ENCODE assay signal across 8 cellular contexts in genomic region chr5:34929150-34929719, GRCh38. TPM values are rescaled to one million over a fixed set of nuclear protein-coding genes. Genes with fewer than 3 reads are reported as not detected.
DNase-seq lines count a peak whose midpoint lies in the region; ATAC-seq and TF ChIP-seq lines count a peak whose summit lies in the region.

Gene DNAJC21 (plus strand): TSS chr5:34929559. CDS start chr5:34929820, 261 bp downstream.

- no peaks in the 10 kb centered on the region for H3K9me3 Mint-ChIP-seq in T-helper 2 cell treated with Interferon-gamma antibody and Interleukin-4, amounts not matched to agents 5 μg/mL and 100 μg/mL, for 36 hours

- H3K27ac ChIP-seq in psoas muscle = peak within 1 kb of the TSS; percentile 97
- peak within 1 kb of the TSS; percentile 96 for H3K27ac ChIP-seq in urinary bladder (ENCODE audit: low read depth)

- H3K27ac Mint-ChIP-seq in T-helper 2 cell treated with Interferon-gamma antibody and Interleukin-4, amounts not matched to agents 5 μg/mL and 100 μg/mL, for 36 hours = peak within 1 kb of the TSS; percentile 96

- H3K27me3 ChIP-seq in psoas muscle (ENCODE audit: insufficient read depth in 3 of 3, low read length in 2 of 3) = no peaks in the 10 kb centered on the region

- DNase-seq in NCI-H2029 (lab: John Stamatoyannopoulos, UW) (peak; percentile 98), anterior cingulate cortex (lab: John Stamatoyannopoulos, UW) (peak; percentile 60 to 99 (median 97)), left ventricle myocardium superior (peak; percentile 99), psoas muscle (peak; percentile 98 to 99)
- peak; percentile 98 for DNase-seq in T-helper 2 cell treated with Interferon-gamma antibody and Interleukin-4, amounts not matched to agents 5 μg/mL and 100 μg/mL, for 36 hours (ENCODE audit: low spot score)

- peaks cover 36% of the 10 kb centered on the region for H3K4me1 Mint-ChIP-seq in T-helper 2 cell treated with Interferon-gamma antibody and Interleukin-4, amounts not matched to agents 5 μg/mL and 100 μg/mL, for 36 hours (ENCODE audit: low read depth)

- no peaks in the 10 kb centered on the region for H3K9me3 ChIP-seq in psoas muscle

- TF ChIP-seq CTCF in psoas muscle (IDR thresholded peaks at IDR 0.05) = no peak

- peaks cover 31% of the 10 kb centered on the region for H3K36me3 Mint-ChIP-seq in T-helper 2 cell treated with Interferon-gamma antibody and Interleukin-4, amounts not matched to agents 5 μg/mL and 100 μg/mL, for 36 hours (ENCODE audit: low read depth)

- intact Hi-C loops in left ventricle myocardium superior (cut with micrococcal nuclease) = no loop called here
- intact Hi-C loops in psoas muscle (cut with DNase I) = no loop called here

- TF ChIP-seq POLR2A in GM18505 (IDR thresholded peaks at IDR 0.05; ENCODE audit: borderline replicate concordance, extremely low read depth, insufficient read depth, insufficient read length) = no peak

- H3K4me1 ChIP-seq in psoas muscle = peaks cover 12% of the 10 kb centered on the region
- H3K4me1 ChIP-seq in urinary bladder (ENCODE audit: insufficient read depth) = peaks cover 3% of the 10 kb centered on the region

- 1% methylated on average over 25 to 62 of the region's 62 CpGs for WGBS in psoas muscle, 3 donors
- WGBS in urinary bladder = under 1% methylated on average over 62 of the region's 62 CpGs

- ATAC-seq in GM18505 (IDR thresholded peaks at IDR 0.05; ENCODE audit: unreplicated experiment) = peak; percentile 89
- ATAC-seq in HG02981 (IDR thresholded peaks at IDR 0.05; ENCODE audit: unreplicated experiment) = peak; percentile 82
- peak; percentile 97 for ATAC-seq in left ventricle myocardium superior
- peak; percentile 96 to 97 (median 96) for ATAC-seq in psoas muscle

- peak within 1 kb of the TSS; percentile 91 for H3K4me3 ChIP-seq in psoas muscle
- H3K4me3 ChIP-seq in urinary bladder (ENCODE audit: low read depth, low read length) = peak within 1 kb of the TSS; percentile 75

- H3K36me3 ChIP-seq in psoas muscle (ENCODE audit: insufficient read depth in 1 of 2, low read depth in 1 of 2) (peaks cover 3 to 44% of the 10 kb centered on the region in 2 donors), urinary bladder (ENCODE audit: insufficient read depth) (peaks cover 3% of the 10 kb centered on the region)

- peak within 1 kb of the TSS; percentile 97 for H3K4me3 Mint-ChIP-seq in T-helper 2 cell treated with Interferon-gamma antibody and Interleukin-4, amounts not matched to agents 5 μg/mL and 100 μg/mL, for 36 hours

- H3K27me3 Mint-ChIP-seq in T-helper 2 cell treated with Interferon-gamma antibody and Interleukin-4, amounts not matched to agents 5 μg/mL and 100 μg/mL, for 36 hours (ENCODE audit: low read depth) = no peaks in the 10 kb centered on the region

RNA-seq across cellular contexts. Expression of gene DNAJC21, which starts in this region (rescaled TPM):
- total RNA-seq in left ventricle myocardium superior (54.8 TPM), psoas muscle (100 to 1,000 TPM in 1 of 4 donors, 10 to 100 TPM in 3; 58.4 to 113 (median 67.2) TPM), urinary bladder (48.9 TPM)
- polyA plus RNA-seq in psoas muscle (10 to 100 TPM; 49.3 to 86.2 (median 52.8) TPM), urinary bladder (38.1 TPM)

Comparison
In these comparisons a context has a peak if more than half of its experiments do, and no peak if none do; other contexts are left out.
1. Peak in every context shown above with its lines: DNase-seq, ATAC-seq, H3K4me3 ChIP-seq and H3K27ac ChIP-seq.